ENCODE assay signal across 8 cellular contexts in the genomic region with DNA sequence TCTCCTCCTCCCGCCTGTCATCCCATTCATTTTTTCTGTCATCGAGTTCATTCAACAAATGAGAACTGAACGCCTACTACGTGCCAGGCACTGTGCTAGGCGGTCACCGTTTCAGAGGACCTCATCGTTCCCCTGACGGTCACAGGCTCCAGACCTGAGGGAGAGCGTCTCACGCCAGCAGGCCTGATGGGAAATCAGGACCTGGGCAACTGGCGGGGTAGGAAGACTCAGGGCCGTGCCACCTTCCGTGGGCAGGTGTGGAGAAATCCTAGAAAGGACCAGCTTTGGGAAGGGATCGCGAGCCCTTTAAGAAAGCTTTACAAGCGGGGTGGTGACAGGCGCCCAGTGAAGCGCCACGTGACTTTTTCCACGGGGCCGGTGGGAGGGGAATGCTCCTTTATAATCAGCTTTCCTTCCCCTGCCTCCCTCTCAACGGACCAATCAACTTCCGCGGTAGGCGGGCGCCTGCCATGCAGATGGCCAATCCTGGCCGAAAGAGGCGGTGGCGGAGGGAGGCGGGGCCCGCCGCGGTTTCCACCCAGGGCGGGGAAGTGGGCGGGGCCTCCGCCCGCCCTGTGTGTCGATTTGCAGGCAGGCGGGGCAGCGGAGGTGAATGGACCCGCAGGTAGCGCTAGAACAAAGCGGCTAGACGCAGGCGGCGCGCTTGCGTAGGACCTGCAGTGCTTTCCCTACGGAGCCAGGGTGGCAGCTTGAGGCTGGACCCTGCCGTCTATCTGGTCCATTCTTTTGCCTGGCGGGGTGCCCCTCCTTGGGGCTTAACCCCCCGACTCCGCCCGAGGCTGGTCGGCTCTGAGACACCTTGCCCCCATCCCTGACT. TPM values are rescaled to one million over a fixed set of nuclear protein-coding genes. Genes with fewer than 3 reads are reported as not detected.
DNase-seq lines count a peak whose midpoint lies in the region; ATAC-seq and TF ChIP-seq lines count a peak whose summit lies in the region.

No MANE protein-coding gene starts in this region.

- 1% methylated on average over 55 of the region's 55 CpGs for WGBS in heart right ventricle, 2 donors

- peak overlapping the region; percentile 61 to 93 (median 70) for H3K4me3 ChIP-seq in heart right ventricle

- no peaks in the 10 kb centered on the region for H3K36me3 Mint-ChIP-seq in type B pancreatic cell

- ATAC-seq in HG02884 (IDR thresholded peaks at IDR 0.05; ENCODE audit: unreplicated experiment): peak; percentile 77
- peak; percentile 88 to 93 (median 90) for ATAC-seq in heart right ventricle

- H3K9me3 Mint-ChIP-seq in type B pancreatic cell: no peaks in the 10 kb centered on the region

- H3K27me3 ChIP-seq in heart right ventricle: no peaks in the 10 kb centered on the region

- TF ChIP-seq CTCF in heart right ventricle (IDR thresholded peaks at IDR 0.05) (peak in 3 of 9 donors; percentile 23 to 40 (median 33)), type B pancreatic cell (conservative IDR thresholded peaks at IDR 0.05) (peak; percentile 29)

- peaks cover 19% of the 10 kb centered on the region for H3K4me1 Mint-ChIP-seq in type B pancreatic cell (ENCODE audit: unreplicated experiment)

- intact Hi-C loops in heart right ventricle (cut with DNase I): loop anchor here in 7 of 10 donors (1.0 to 5.0 kb wide), 7 partner anchors 50 to 115 kb away; partner anchors contain the start of genes PARP3 (in 1 of the 7) and RRP9 (in 1 of the 7)

- H3K27ac ChIP-seq in heart right ventricle: peak overlapping the region; percentile 4 to 97 (median 90)

- H3K36me3 ChIP-seq in heart right ventricle: peaks cover 0 to 18% (median under 1%) of the 10 kb centered on the region in 9 donors

- H3K9me3 ChIP-seq in heart right ventricle: no peaks in the 10 kb centered on the region

- no peaks in the 10 kb centered on the region for H3K27me3 Mint-ChIP-seq in type B pancreatic cell

- peak overlapping the region; percentile 96 for H3K4me3 Mint-ChIP-seq in type B pancreatic cell

- peaks cover 7 to 58% (median 40%) of the 10 kb centered on the region in 9 donors for H3K4me1 ChIP-seq in heart right ventricle

- peak overlapping the region; percentile 96 for H3K27ac Mint-ChIP-seq in type B pancreatic cell

- peak; percentile 49 for TF ChIP-seq POLR2A in GM15510 (IDR thresholded peaks at IDR 0.05; ENCODE audit: borderline replicate concordance, extremely low read depth, insufficient read length)

- DNase-seq in NCI-H146 treated with DMSO at 0.1 percent for 48 hours (lab: John Stamatoyannopoulos, UW; ENCODE audit: unreplicated experiment) (peak; percentile 91), T-helper 1 cell (peak; percentile 99), amniotic stem cell (lab: John Stamatoyannopoulos, UW) (peak; percentile 94), heart right ventricle (peak; percentile 99 to 100), pons (ENCODE audit: low spot score) (peak; percentile 100), type B pancreatic cell (ENCODE audit: extremely low spot score, unreplicated experiment) (peak; percentile 99)

RNA-seq across cellular contexts. Expression of gene DUSP7, which starts 0.8 kb away (rescaled TPM):
- 10 to 100 TPM; 11.3 to 29.7 (median 15.8) TPM for total RNA-seq in heart right ventricle
- polyA plus RNA-seq in heart right ventricle: 10 to 100 TPM; 10.4 to 19.2 TPM
- 11.9 and 25.9 TPM in 2 replicates for total RNA-seq in type B pancreatic cell (ENCODE audit: low replicate concordance)

Comparison
In these comparisons a context has a peak if more than half of its experiments do, and no peak if none do; other contexts are left out.
1. Peak in every context shown above with its lines: DNase-seq, ATAC-seq, H3K4me3 ChIP-seq and H3K27ac ChIP-seq.